Comparison of ENCODE assay signal across 18 cellular contexts in genomic region chr3:45911496-45912226, GRCh38. TPM values are rescaled to one million over a fixed set of nuclear protein-coding genes. Genes with fewer than 3 reads are reported as not detected.
A peak's percentile ranks its signal among the peaks of the same experiment; 100 is the strongest.
DNase-seq lines count a peak whose midpoint lies in the region; ATAC-seq and TF ChIP-seq lines count a peak whose summit lies in the region.
"Had no signal": no experiment of that assay in that cellular context is flagged by ENCODE, and none has a peak within 500 bp of the region (broad histone marks: within the 10 kb centered on the region; RNA-seq: fewer than 3 reads in every experiment).

No MANE protein-coding gene starts in this region.

- DNase-seq in CD4-positive, CD25-positive, alpha-beta regulatory T cell, result no peak
- peak; percentile 35 for DNase-seq in G401 (ENCODE audit: low spot score)
- DNase-seq in central memory CD4-positive, alpha-beta T cell, result peak; percentile 32
- DNase-seq in natural killer cell treated with Interleukin-12 subunit alpha and Interleukin-12 subunit beta and Interleukin-15 and Interleukin-18, amount 100 ng/mL, for 72 hours (ENCODE audit: low spot score), result no peak
- no peak for DNase-seq in GM13976 (ENCODE audit: low spot score)
- no peak for DNase-seq in ascending aorta (ENCODE audit: low spot score in 2 of 2)
- no peak for DNase-seq in WTC11 (ENCODE audit: low spot score)
- DNase-seq: Caco-2, KG1, NCI-H1436, NCI-H1930, NCI-H526 had no signal

- no peak for ATAC-seq in CD4-positive, CD25-positive, alpha-beta regulatory T cell (ENCODE audit: low read depth in 2 of 2)
- ATAC-seq in natural killer cell treated with Interleukin-12 subunit alpha and Interleukin-12 subunit beta and Interleukin-15 and Interleukin-18, amount 100 ng/mL, for 72 hours, result no peak
- ATAC-seq in WTC11, result no peak
- ATAC-seq: A549, HepG2 had no signal

- in situ Hi-C loops in G401 (cut with HindIII; ENCODE audit: low sequenced_read_pairs) (no loop called here), GM13976 (cut with MboI; ENCODE audit: low sequenced_read_pairs, unreplicated experiment) (no loop called here)

- H3K36me3 ChIP-seq in CD4-positive, CD25-positive, alpha-beta regulatory T cell (ENCODE audit: control insufficient read depth, insufficient read depth, low read length), result no peaks in the 10 kb centered on the region
- H3K36me3 ChIP-seq in ascending aorta, result no peaks in the 10 kb centered on the region
- H3K36me3 ChIP-seq: SJSA1 had no signal

- peaks cover 0 to 2% (median 0%) of the 10 kb centered on the region in 7 donors for H3K9me3 Mint-ChIP-seq in CD4-positive, CD25-positive, alpha-beta regulatory T cell
- no peaks in the 10 kb centered on the region for H3K9me3 Mint-ChIP-seq in natural killer cell treated with Interleukin-12 subunit alpha and Interleukin-12 subunit beta and Interleukin-15 and Interleukin-18, amount 100 ng/mL, for 72 hours
- H3K9me3 Mint-ChIP-seq in WTC11, result no peaks in the 10 kb centered on the region

- no peak overlapping the region for H3K27ac ChIP-seq in CD4-positive, CD25-positive, alpha-beta regulatory T cell (ENCODE audit: insufficient read depth, low read length, poor library complexity, severe bottlenecking)
- no peak overlapping the region for H3K27ac ChIP-seq in ascending aorta
- H3K27ac ChIP-seq: A549, SJSA1 had no signal

- POLR2A ChIA-PET in WTC11 (lab: Charles Lee), result no interaction called here

- peaks cover 16% of the 10 kb centered on the region for H3K27me3 Mint-ChIP-seq in CD4-positive, CD25-positive, alpha-beta regulatory T cell
- H3K27me3 Mint-ChIP-seq in natural killer cell treated with Interleukin-12 subunit alpha and Interleukin-12 subunit beta and Interleukin-15 and Interleukin-18, amount 100 ng/mL, for 72 hours, result peaks cover 4 to 12% of the 10 kb centered on the region in 2 donors
- H3K27me3 Mint-ChIP-seq in WTC11 (ENCODE audit: low read depth), result peaks cover 15% of the 10 kb centered on the region

- no peak overlapping the region for H3K4me3 ChIP-seq in CD4-positive, CD25-positive, alpha-beta regulatory T cell (ENCODE audit: low read depth, low read length)
- no peak overlapping the region for H3K4me3 ChIP-seq in ascending aorta
- H3K4me3 ChIP-seq: A549, SJSA1 had no signal

- peaks cover 15% of the 10 kb centered on the region for H3K36me3 Mint-ChIP-seq in CD4-positive, CD25-positive, alpha-beta regulatory T cell
- H3K36me3 Mint-ChIP-seq in natural killer cell treated with Interleukin-12 subunit alpha and Interleukin-12 subunit beta and Interleukin-15 and Interleukin-18, amount 100 ng/mL, for 72 hours, result peaks cover 6% of the 10 kb centered on the region
- H3K36me3 Mint-ChIP-seq in WTC11, result no peaks in the 10 kb centered on the region

- intact Hi-C loops in ascending aorta (cut with DNase I), result no loop called here

- CTCF ChIA-PET in WTC11 (lab: Charles Lee), result interaction anchor here (0.7 to 1.7 kb wide), 2 partner anchors 27 to 167 kb away, joined by 3 to 7 read pairs; no protein-coding TSS in a partner anchor

- peaks cover 6 to 50% (median 37%) of the 10 kb centered on the region in 4 donors for H3K4me1 Mint-ChIP-seq in CD4-positive, CD25-positive, alpha-beta regulatory T cell
- peaks cover 60 to 72% of the 10 kb centered on the region in 2 donors for H3K4me1 Mint-ChIP-seq in natural killer cell treated with Interleukin-12 subunit alpha and Interleukin-12 subunit beta and Interleukin-15 and Interleukin-18, amount 100 ng/mL, for 72 hours (ENCODE audit: low read depth in 2 of 2)
- peaks cover 6% of the 10 kb centered on the region; the same call in 1 of the 2 replicates for H3K4me1 Mint-ChIP-seq in WTC11

- H3K27me3 ChIP-seq in CD4-positive, CD25-positive, alpha-beta regulatory T cell (ENCODE audit: control insufficient read depth, insufficient read depth, low read length), result no peaks in the 10 kb centered on the region
- H3K27me3 ChIP-seq in ascending aorta, result no peaks in the 10 kb centered on the region
- H3K27me3 ChIP-seq: SJSA1 had no signal

- H3K9me3 ChIP-seq in CD4-positive, CD25-positive, alpha-beta regulatory T cell (ENCODE audit: control insufficient read depth in 2 of 2, low read length in 2 of 2), result no peaks in the 10 kb centered on the region
- no peaks in the 10 kb centered on the region for H3K9me3 ChIP-seq in ascending aorta
- H3K9me3 ChIP-seq: A549, Caco-2, SJSA1 had no signal

- peaks cover 40% of the 10 kb centered on the region for H3K4me1 ChIP-seq in CD4-positive, CD25-positive, alpha-beta regulatory T cell (ENCODE audit: control insufficient read depth, insufficient read depth, low read length, poor library complexity, severe bottlenecking)
- H3K4me1 ChIP-seq in ascending aorta, result no peaks in the 10 kb centered on the region
- H3K4me1 ChIP-seq: A549, Caco-2 had no signal

- peak overlapping the region in 2 of 3 donors; percentile 1 to 7 for H3K27ac Mint-ChIP-seq in CD4-positive, CD25-positive, alpha-beta regulatory T cell
- H3K27ac Mint-ChIP-seq in natural killer cell treated with Interleukin-12 subunit alpha and Interleukin-12 subunit beta and Interleukin-15 and Interleukin-18, amount 100 ng/mL, for 72 hours, result peak overlapping the region in 1 of 2 donors; percentile 24
- no peak overlapping the region for H3K27ac Mint-ChIP-seq in WTC11

- TF ChIP-seq CTCF in GM13976 (IDR thresholded peaks at IDR 0.05; ENCODE audit: borderline replicate concordance, control extremely low read depth, extremely low read depth, insufficient read depth, missing control alignments) (no peak), ascending aorta (IDR thresholded peaks at IDR 0.05) (no peak), WTC11 (IDR thresholded peaks at IDR 0.05) (no peak)

- H3K4me3 Mint-ChIP-seq in CD4-positive, CD25-positive, alpha-beta regulatory T cell, result peak overlapping the region; percentile 8 to 39 (median 20)
- peak overlapping the region; percentile 30 for H3K4me3 Mint-ChIP-seq in natural killer cell treated with Interleukin-12 subunit alpha and Interleukin-12 subunit beta and Interleukin-15 and Interleukin-18, amount 100 ng/mL, for 72 hours
- H3K4me3 Mint-ChIP-seq in WTC11, result no peak overlapping the region

TF ChIP-seq in WTC11, 78 proteins besides CTCF, POLR2A, EP300 and RAD21:
- TF ChIP-seq E2F1 (CRISPR knock-in tag; IDR thresholded peaks at IDR 0.05), result no peak
- no peak for TF ChIP-seq NR3C1 (CRISPR knock-in tag; conservative IDR thresholded peaks at IDR 0.05; ENCODE audit: low read depth)
- no peak for TF ChIP-seq MYBL2 (CRISPR knock-in tag; IDR thresholded peaks at IDR 0.05)
- no peak for TF ChIP-seq ZNF263 (CRISPR knock-in tag; IDR thresholded peaks at IDR 0.05; ENCODE audit: low read depth)
- TF ChIP-seq ERG (CRISPR knock-in tag; IDR thresholded peaks at IDR 0.05), result no peak
- no peak for TF ChIP-seq PREB (CRISPR knock-in tag; IDR thresholded peaks at IDR 0.05; ENCODE audit: borderline replicate concordance)
TF ChIP-seq in WTC11: peak in this region for 0.

RNA-seq across cellular contexts. Expression of gene CCR9, which starts 25.3 kb away (rescaled TPM):
- not detected for total RNA-seq in CD4-positive, CD25-positive, alpha-beta regulatory T cell
- 10 to 100 TPM in 3 of 4 donors, 1 to 10 TPM in 1; 5.6 to 16.7 (median 11.3) TPM for polyA plus RNA-seq in CD4-positive, CD25-positive, alpha-beta regulatory T cell
- total RNA-seq in G401 (2014; rRNA removed; shearing (Covaris generic)), result not detected in 2 replicates
- not detected for total RNA-seq in natural killer cell treated with Interleukin-12 subunit alpha and Interleukin-12 subunit beta and Interleukin-15 and Interleukin-18, amount 100 ng/mL, for 72 hours
- total RNA-seq in ascending aorta (not detected), WTC11 (2021) (not detected in 3 replicates)
- total RNA-seq: Caco-2, H1, HepG2, M059J, SJSA1 had no signal
- polyA plus RNA-seq: A549, BJ, H1, HepG2 had no signal

RNA-seq across cellular contexts. Expression of gene CXCR6, which starts 31.6 kb away (rescaled TPM):
- total RNA-seq in CD4-positive, CD25-positive, alpha-beta regulatory T cell, result 23.7 TPM
- polyA plus RNA-seq in CD4-positive, CD25-positive, alpha-beta regulatory T cell, result 10 to 100 TPM; 23.7 to 40.3 (median 30.0) TPM
- total RNA-seq in G401 (2014; rRNA removed; shearing (Covaris generic)), result 0.27 TPM in 1 of 2 replicates, not detected in the other
- total RNA-seq in natural killer cell treated with Interleukin-12 subunit alpha and Interleukin-12 subunit beta and Interleukin-15 and Interleukin-18, amount 100 ng/mL, for 72 hours, result 1 to 10 TPM; 4.0 to 5.3 TPM
- total RNA-seq in ascending aorta (2.1 TPM), WTC11 (2021) (not detected in 3 replicates)
- total RNA-seq: Caco-2, H1, HepG2, M059J, SJSA1 had no signal
- polyA plus RNA-seq: A549, BJ, H1, HepG2 had no signal

Comparison
In these comparisons a context has a peak if more than half of its experiments do, and no peak if none do; other contexts are left out.
1. DNase-seq: peak in G401 (single experiment) and central memory CD4-positive, alpha-beta T cell (single experiment); none in CD4-positive, CD25-positive, alpha-beta regulatory T cell (0 of 3), natural killer cell treated with Interleukin-12 subunit alpha and Interleukin-12 subunit beta and Interleukin-15 and Interleukin-18, amount 100 ng/mL, for 72 hours (single experiment), GM13976 (single experiment), ascending aorta (0 of 2) and WTC11 (single experiment).